ENCODE assay signal across 14 cellular contexts in genomic region chr4:153421980-153422379, GRCh38. TPM values are rescaled to one million over a fixed set of nuclear protein-coding genes. Genes with fewer than 3 reads are reported as not detected.
DNase-seq lines count a peak whose midpoint lies in the region; ATAC-seq, FAIRE-seq and TF ChIP-seq lines count a peak whose summit lies in the region.
"Had no signal": no experiment of that assay in that cellular context is flagged by ENCODE, and none has a peak within 500 bp of the region (broad histone marks: within the 10 kb centered on the region; RNA-seq: fewer than 3 reads in every experiment).

No MANE protein-coding gene starts in this region.

- H3K27me3 ChIP-seq in small intestine (ENCODE audit: control insufficient read depth in 2 of 2, insufficient read depth in 2 of 2, low read length in 2 of 2), result no peaks in the 10 kb centered on the region
- H3K27me3 ChIP-seq: ascending aorta had no signal

- no peaks in the 10 kb centered on the region for H3K9me3 ChIP-seq in small intestine (ENCODE audit: control insufficient read depth, low read depth)
- H3K9me3 ChIP-seq: ascending aorta had no signal

- no peaks in the 10 kb centered on the region for H3K4me1 ChIP-seq in small intestine (ENCODE audit: control insufficient read depth in 2 of 2, insufficient read depth in 1 of 2, low read depth in 1 of 2, low read length in 1 of 2)
- H3K4me1 ChIP-seq: ascending aorta had no signal

- no peak overlapping the region for H3K27ac ChIP-seq in small intestine (ENCODE audit: low read depth in 1 of 2, low read length in 1 of 2)
- H3K27ac ChIP-seq: ascending aorta had no signal

- no peaks in the 10 kb centered on the region for H3K36me3 ChIP-seq in small intestine (ENCODE audit: control insufficient read depth in 2 of 2, insufficient read depth in 2 of 2, low read length in 2 of 2)
- H3K36me3 ChIP-seq: ascending aorta had no signal

- H3K4me3 ChIP-seq in small intestine (ENCODE audit: low read depth in 1 of 2, low read length in 2 of 2), result no peak overlapping the region
- H3K4me3 ChIP-seq: ascending aorta had no signal

- no peak for TF ChIP-seq POLR2A in GM12892 (IDR thresholded peaks at IDR 0.05; ENCODE audit: low read depth, low read length)

- DNase-seq in GM12892 (ENCODE audit: insufficient read length) (no peak), GM19239 (ENCODE audit: insufficient read length, low spot score) (no peak), MV-4-11 (lab: John Stamatoyannopoulos, UW) (peak; percentile 23), AG08396 (ENCODE audit: low spot score) (no peak), NOMO-1 treated with DMSO at 0.1 percent for 48 hours (lab: John Stamatoyannopoulos, UW; ENCODE audit: unreplicated experiment) (no peak), small intestine (no peak), hypothalamus (lab: John Stamatoyannopoulos, UW) (no peak)
- DNase-seq: C1 segment of cervical spinal cord; effector memory CD8-positive, alpha-beta T cell; left ventricle myocardium superior; NCI-H187 had no signal

- WGBS in small intestine, 3 donors, result 56 to 88% (median 84%) methylated on average over 3 of the region's 3 CpGs

- FAIRE-seq in GM12892 (lab: Jason Lieb, UNC) (peak; percentile 91), GM19239 (lab: Jason Lieb, UNC) (peak; percentile 91), small intestine (lab: Jason Lieb, UNC) (no peak)
- FAIRE-seq: H54 had no signal

- ATAC-seq in HG02642 (IDR thresholded peaks at IDR 0.05; ENCODE audit: poor library complexity, unreplicated experiment), result peak; percentile 52
- ATAC-seq: effector memory CD8-positive, alpha-beta T cell; left ventricle myocardium superior had no signal

RNA-seq across cellular contexts. Expression of gene TMEM131L, which starts 44.2 kb away (rescaled TPM):
- 64.2 TPM for polyA plus RNA-seq in GM12892 (2012; ENCODE audit: missing spikeins)
- polyA plus RNA-seq in small intestine, result 1 to 10 TPM in 1 of 3 donors, under 1 TPM in 2; 0.22 to 3.6 (median 0.27) TPM
